ENCODE assay signal across 8 cellular contexts in genomic region chr17:77464988-77465357, GRCh38.
A peak's percentile ranks its signal among the peaks of the same experiment; 100 is the strongest.
DNase-seq lines count a peak whose midpoint lies in the region; ATAC-seq and TF ChIP-seq lines count a peak whose summit lies in the region.

No MANE protein-coding gene starts in this region.

- no peak for DNase-seq in CD8-positive, alpha-beta memory T cell
- no peak for DNase-seq in brain microvascular endothelial cell
- DNase-seq in NOMO-1 (lab: John Stamatoyannopoulos, UW; ENCODE audit: unreplicated experiment in 2 of 2), result no peak
- DNase-seq in SJCRH30, result no peak
- no peak for DNase-seq in NK-92 treated with Interleukin-12 subunit alpha and Interleukin-12 subunit beta, amount 100 ng/mL, for 24 hours (lab: John Stamatoyannopoulos, UW)

- H3K4me3 Mint-ChIP-seq in CD8-positive, alpha-beta memory T cell, result peak overlapping the region; percentile 41 to 90 (median 84)
- H3K4me3 Mint-ChIP-seq in IgD-negative memory B cell (peak overlapping the region; percentile 72 to 92 (median 88)), nephron (no peak overlapping the region)

- H3K9me3 Mint-ChIP-seq in CD8-positive, alpha-beta memory T cell, result no peaks in the 10 kb centered on the region
- H3K9me3 Mint-ChIP-seq in IgD-negative memory B cell (no peaks in the 10 kb centered on the region), nephron (no peaks in the 10 kb centered on the region)

- H3K4me3 ChIP-seq in CD8-positive, alpha-beta memory T cell (ENCODE audit: low read length), result peak overlapping the region; percentile 59
- H3K4me3 ChIP-seq in brain microvascular endothelial cell (ENCODE audit: low read depth, low read length) (no peak overlapping the region), SJCRH30 (no peak overlapping the region)

- H3K36me3 ChIP-seq in CD8-positive, alpha-beta memory T cell (ENCODE audit: insufficient read depth, low read length), result peaks cover 18% of the 10 kb centered on the region
- H3K36me3 ChIP-seq in brain microvascular endothelial cell (replicated peaks) (peaks cover 4% of the 10 kb centered on the region), SJCRH30 (peaks cover 4% of the 10 kb centered on the region; the same call in 1 of the 2 replicates)

- POLR2A ChIA-PET in CD8-positive, alpha-beta memory T cell (lab: Charles Lee), result interaction anchor here (0.5 to 2.1 kb wide), 8 partner anchors 11 to 132 kb away, joined by 3 to 15 read pairs (median 4); no protein-coding TSS in a partner anchor

- H3K9me3 ChIP-seq in CD8-positive, alpha-beta memory T cell (ENCODE audit: low read length), result no peaks in the 10 kb centered on the region
- H3K9me3 ChIP-seq in SJCRH30 (replicated peaks), result no peaks in the 10 kb centered on the region

- no peak overlapping the region for H3K27ac ChIP-seq in CD8-positive, alpha-beta memory T cell (ENCODE audit: low read depth, low read length)
- peak overlapping the region; percentile 60 for H3K27ac ChIP-seq in brain microvascular endothelial cell
- no peak overlapping the region for H3K27ac ChIP-seq in SJCRH30

- peaks cover 8 to 61% (median 17%) of the 10 kb centered on the region in 3 donors for H3K36me3 Mint-ChIP-seq in CD8-positive, alpha-beta memory T cell
- H3K36me3 Mint-ChIP-seq in IgD-negative memory B cell, result peaks cover 8% of the 10 kb centered on the region
- peaks cover 20% of the 10 kb centered on the region for H3K36me3 Mint-ChIP-seq in nephron (ENCODE audit: low read depth)

- no peak for ATAC-seq in HG02623 (IDR thresholded peaks at IDR 0.05; ENCODE audit: unreplicated experiment)

- peak overlapping the region; percentile 81 to 98 (median 93) for H3K27ac Mint-ChIP-seq in CD8-positive, alpha-beta memory T cell
- peak overlapping the region; percentile 94 to 98 (median 96) for H3K27ac Mint-ChIP-seq in IgD-negative memory B cell
- peak overlapping the region; percentile 96 to 99 (median 98) for H3K27ac Mint-ChIP-seq in nephron

- no peaks in the 10 kb centered on the region for H3K27me3 ChIP-seq in CD8-positive, alpha-beta memory T cell (ENCODE audit: insufficient read depth, low read length, poor library complexity, severe bottlenecking)
- H3K27me3 ChIP-seq in brain microvascular endothelial cell (replicated peaks), result no peaks in the 10 kb centered on the region
- no peaks in the 10 kb centered on the region for H3K27me3 ChIP-seq in SJCRH30

- H3K4me1 Mint-ChIP-seq in CD8-positive, alpha-beta memory T cell, result peaks cover 78 to 97% (median 88%) of the 10 kb centered on the region in 3 donors
- peaks cover 45 to 65% (median 54%) of the 10 kb centered on the region in 3 donors for H3K4me1 Mint-ChIP-seq in IgD-negative memory B cell
- peaks cover 70% of the 10 kb centered on the region for H3K4me1 Mint-ChIP-seq in nephron

- CTCF ChIA-PET in CD8-positive, alpha-beta memory T cell (lab: Charles Lee), result interaction anchor here (1.1 to 1.7 kb wide), 6 partner anchors 8 to 82 kb away, joined by 3 to 9 read pairs (median 4); no protein-coding TSS in a partner anchor

- TF ChIP-seq CTCF in brain microvascular endothelial cell (IDR thresholded peaks at IDR 0.05; ENCODE audit: low read depth, low read length, missing control alignments), result no peak
- no peak for TF ChIP-seq CTCF in nephron (IDR thresholded peaks at IDR 0.05; ENCODE audit: unreplicated experiment in 3 of 3)

- in situ Hi-C loops in brain microvascular endothelial cell (cut with HindIII; ENCODE audit: low pct_ligation_motif_present, low sequenced_read_pairs), result loop anchor here (25.0 kb wide), 1 partner anchor 128 kb away; no protein-coding TSS in a partner anchor

- H3K4me1 ChIP-seq in CD8-positive, alpha-beta memory T cell (ENCODE audit: insufficient read depth, low read length), result peaks cover 93% of the 10 kb centered on the region
- peaks cover 10% of the 10 kb centered on the region for H3K4me1 ChIP-seq in SJCRH30

- H3K27me3 Mint-ChIP-seq in CD8-positive, alpha-beta memory T cell, result peaks cover 0 to 6% of the 10 kb centered on the region in 2 donors
- peaks cover 2% of the 10 kb centered on the region for H3K27me3 Mint-ChIP-seq in IgD-negative memory B cell
- no peaks in the 10 kb centered on the region for H3K27me3 Mint-ChIP-seq in nephron (ENCODE audit: low read depth)

Comparison
In these comparisons a context has a peak if more than half of its experiments do, and no peak if none do; other contexts are left out.
1. H3K4me3 Mint-ChIP-seq: peak in CD8-positive, alpha-beta memory T cell (7 of 7) and IgD-negative memory B cell (4 of 4); none in nephron (0 of 3).
2. Peak in every context shown above with its lines, with median percentiles within 50 percentile points of each other: H3K27ac Mint-ChIP-seq.